ENCODE assay signal across 16 cellular contexts in genomic region chr12:116264525-116265070, GRCh38. TPM values are rescaled to one million over a fixed set of nuclear protein-coding genes. Genes with fewer than 3 reads are reported as not detected.
DNase-seq lines count a peak whose midpoint lies in the region; ATAC-seq lines count a peak whose summit lies in the region.
"Had no signal": no experiment of that assay in that cellular context is flagged by ENCODE, and none has a peak within 500 bp of the region (broad histone marks: within the 10 kb centered on the region; RNA-seq: fewer than 3 reads in every experiment).

No MANE protein-coding gene starts in this region.

- ATAC-seq in stimulated activated naive CD8-positive, alpha-beta T cell treated with anti-CD3 and anti-CD28 coated beads, Interleukin-15, amount 100 ng/mL, for 72 hours, result no peak
- no peak for ATAC-seq in activated T-helper 17 cell treated with anti-CD3 and anti-CD28 coated beads, Interleukin-2, amount 50 U/mL, for 72 hours (replicated peaks)
- ATAC-seq in memory B cell (ENCODE audit: low read depth), result no peak

- intact Hi-C loops in activated CD4-positive, alpha-beta memory T cell treated with anti-CD3 and anti-CD28 coated beads for 36 hours (cut with micrococcal nuclease), result no loop called here

- H3K9me3 Mint-ChIP-seq in stimulated activated naive CD8-positive, alpha-beta T cell treated with anti-CD3 and anti-CD28 coated beads, Interleukin-15, Interleukin-2, amounts not matched to agents 100 ng/mL and 50 ng/mL, for 24 hours, result no peaks in the 10 kb centered on the region
- H3K9me3 Mint-ChIP-seq in stimulated activated naive CD8-positive, alpha-beta T cell treated with anti-CD3 and anti-CD28 coated beads, Interleukin-15, amount 100 ng/mL, for 72 hours, result no peaks in the 10 kb centered on the region
- H3K9me3 Mint-ChIP-seq in activated T-helper 17 cell treated with anti-CD3 and anti-CD28 coated beads, Interleukin-2, amount 50 U/mL, for 72 hours, result no peaks in the 10 kb centered on the region
- H3K9me3 Mint-ChIP-seq in memory B cell, result no peaks in the 10 kb centered on the region
- no peaks in the 10 kb centered on the region for H3K9me3 Mint-ChIP-seq in activated CD4-positive, alpha-beta memory T cell treated with anti-CD3 and anti-CD28 coated beads for 36 hours

- no peak for DNase-seq in stimulated activated naive CD8-positive, alpha-beta T cell treated with anti-CD3 and anti-CD28 coated beads, Interleukin-15, amount 100 ng/mL, for 72 hours
- DNase-seq in memory B cell (ENCODE audit: low spot score in 2 of 2), result no peak
- no peak for DNase-seq in NCI-H187 (lab: John Stamatoyannopoulos, UW)
- no peak for DNase-seq in activated CD4-positive, alpha-beta memory T cell treated with anti-CD3 and anti-CD28 coated beads for 36 hours
- no peak for DNase-seq in HCEC 1CT
- no peak for DNase-seq in LoVo (ENCODE audit: low spot score)
- DNase-seq: activated CD8-positive, alpha-beta memory T cell treated with anti-CD3 and anti-CD28 coated beads for 24 hours; dermis blood vessel endothelial cell; DND-41; foreskin melanocyte; NCI-H146; SHP77 treated with DMSO at 0.1 percent for 48 hours; spleen; uterus had no signal

- H3K4me3 Mint-ChIP-seq in stimulated activated naive CD8-positive, alpha-beta T cell treated with anti-CD3 and anti-CD28 coated beads, Interleukin-15, Interleukin-2, amounts not matched to agents 100 ng/mL and 50 ng/mL, for 24 hours, result no peak overlapping the region
- H3K4me3 Mint-ChIP-seq in stimulated activated naive CD8-positive, alpha-beta T cell treated with anti-CD3 and anti-CD28 coated beads, Interleukin-15, amount 100 ng/mL, for 72 hours, result no peak overlapping the region
- H3K4me3 Mint-ChIP-seq in activated T-helper 17 cell treated with anti-CD3 and anti-CD28 coated beads, Interleukin-2, amount 50 U/mL, for 72 hours, result peak overlapping the region; percentile 26
- H3K4me3 Mint-ChIP-seq in memory B cell, result peak overlapping the region; percentile 15
- H3K4me3 Mint-ChIP-seq in activated CD4-positive, alpha-beta memory T cell treated with anti-CD3 and anti-CD28 coated beads for 36 hours, result no peak overlapping the region

- no peaks in the 10 kb centered on the region for H3K36me3 Mint-ChIP-seq in stimulated activated naive CD8-positive, alpha-beta T cell treated with anti-CD3 and anti-CD28 coated beads, Interleukin-15, Interleukin-2, amounts not matched to agents 100 ng/mL and 50 ng/mL, for 24 hours (ENCODE audit: low read depth)
- H3K36me3 Mint-ChIP-seq in activated T-helper 17 cell treated with anti-CD3 and anti-CD28 coated beads, Interleukin-2, amount 50 U/mL, for 72 hours (ENCODE audit: low read depth), result no peaks in the 10 kb centered on the region
- H3K36me3 Mint-ChIP-seq in memory B cell, result no peaks in the 10 kb centered on the region
- no peaks in the 10 kb centered on the region for H3K36me3 Mint-ChIP-seq in activated CD4-positive, alpha-beta memory T cell treated with anti-CD3 and anti-CD28 coated beads for 36 hours

- H3K27ac Mint-ChIP-seq in stimulated activated naive CD8-positive, alpha-beta T cell treated with anti-CD3 and anti-CD28 coated beads, Interleukin-15, Interleukin-2, amounts not matched to agents 100 ng/mL and 50 ng/mL, for 24 hours, result peak overlapping the region; percentile 3
- peak overlapping the region in 1 of 2 donors; percentile 19 for H3K27ac Mint-ChIP-seq in stimulated activated naive CD8-positive, alpha-beta T cell treated with anti-CD3 and anti-CD28 coated beads, Interleukin-15, amount 100 ng/mL, for 72 hours
- H3K27ac Mint-ChIP-seq in activated T-helper 17 cell treated with anti-CD3 and anti-CD28 coated beads, Interleukin-2, amount 50 U/mL, for 72 hours, result peak overlapping the region; percentile 27
- peak overlapping the region; percentile 39 for H3K27ac Mint-ChIP-seq in memory B cell
- H3K27ac Mint-ChIP-seq in activated CD4-positive, alpha-beta memory T cell treated with anti-CD3 and anti-CD28 coated beads for 36 hours, result no peak overlapping the region

- POLR2A ChIA-PET in activated CD4-positive, alpha-beta memory T cell treated with anti-CD3 and anti-CD28 coated beads for 36 hours (lab: Charles Lee), result no interaction called here

- CTCF ChIA-PET in activated CD4-positive, alpha-beta memory T cell treated with anti-CD3 and anti-CD28 coated beads for 36 hours (lab: Charles Lee), result interaction anchor here (1.0 kb wide), 1 partner anchor 203 kb away, joined by 3 read pairs; no protein-coding TSS in a partner anchor

- H3K4me1 Mint-ChIP-seq in stimulated activated naive CD8-positive, alpha-beta T cell treated with anti-CD3 and anti-CD28 coated beads, Interleukin-15, Interleukin-2, amounts not matched to agents 100 ng/mL and 50 ng/mL, for 24 hours (ENCODE audit: low read depth), result peaks cover 38% of the 10 kb centered on the region
- peaks cover 33% of the 10 kb centered on the region for H3K4me1 Mint-ChIP-seq in stimulated activated naive CD8-positive, alpha-beta T cell treated with anti-CD3 and anti-CD28 coated beads, Interleukin-15, amount 100 ng/mL, for 72 hours
- H3K4me1 Mint-ChIP-seq in activated T-helper 17 cell treated with anti-CD3 and anti-CD28 coated beads, Interleukin-2, amount 50 U/mL, for 72 hours, result peaks cover 19% of the 10 kb centered on the region
- peaks cover 38% of the 10 kb centered on the region for H3K4me1 Mint-ChIP-seq in memory B cell
- peaks cover 49% of the 10 kb centered on the region for H3K4me1 Mint-ChIP-seq in activated CD4-positive, alpha-beta memory T cell treated with anti-CD3 and anti-CD28 coated beads for 36 hours (ENCODE audit: low read depth)

- no peaks in the 10 kb centered on the region for H3K27me3 Mint-ChIP-seq in stimulated activated naive CD8-positive, alpha-beta T cell treated with anti-CD3 and anti-CD28 coated beads, Interleukin-15, Interleukin-2, amounts not matched to agents 100 ng/mL and 50 ng/mL, for 24 hours
- H3K27me3 Mint-ChIP-seq in stimulated activated naive CD8-positive, alpha-beta T cell treated with anti-CD3 and anti-CD28 coated beads, Interleukin-15, amount 100 ng/mL, for 72 hours, result no peaks in the 10 kb centered on the region
- no peaks in the 10 kb centered on the region for H3K27me3 Mint-ChIP-seq in activated T-helper 17 cell treated with anti-CD3 and anti-CD28 coated beads, Interleukin-2, amount 50 U/mL, for 72 hours
- H3K27me3 Mint-ChIP-seq in memory B cell, result no peaks in the 10 kb centered on the region
- H3K27me3 Mint-ChIP-seq in activated CD4-positive, alpha-beta memory T cell treated with anti-CD3 and anti-CD28 coated beads for 36 hours, result no peaks in the 10 kb centered on the region

RNA-seq across cellular contexts. Expression of gene MED13L, which starts 12.9 kb away (rescaled TPM):
- 10 to 100 TPM; 49.9 to 56.2 TPM for total RNA-seq in activated T-helper 17 cell treated with anti-CD3 and anti-CD28 coated beads, Interleukin-2, amount 50 U/mL, for 72 hours
- total RNA-seq in activated CD4-positive, alpha-beta memory T cell treated with anti-CD3 and anti-CD28 coated beads for 36 hours, result 10 to 100 TPM; 37.7 to 41.4 TPM

Comparison
In these comparisons a context has a peak if more than half of its experiments do, and no peak if none do; other contexts are left out.
1. H3K4me3 Mint-ChIP-seq: peak in activated T-helper 17 cell treated with anti-CD3 and anti-CD28 coated beads, Interleukin-2, amount 50 U/mL, for 72 hours (single experiment) and memory B cell (single experiment); none in stimulated activated naive CD8-positive, alpha-beta T cell treated with anti-CD3 and anti-CD28 coated beads, Interleukin-15, Interleukin-2, amounts not matched to agents 100 ng/mL and 50 ng/mL, for 24 hours (single experiment), stimulated activated naive CD8-positive, alpha-beta T cell treated with anti-CD3 and anti-CD28 coated beads, Interleukin-15, amount 100 ng/mL, for 72 hours (0 of 2) and activated CD4-positive, alpha-beta memory T cell treated with anti-CD3 and anti-CD28 coated beads for 36 hours (single experiment).